ENCODE assay signal across 21 cellular contexts in the genomic region with DNA sequence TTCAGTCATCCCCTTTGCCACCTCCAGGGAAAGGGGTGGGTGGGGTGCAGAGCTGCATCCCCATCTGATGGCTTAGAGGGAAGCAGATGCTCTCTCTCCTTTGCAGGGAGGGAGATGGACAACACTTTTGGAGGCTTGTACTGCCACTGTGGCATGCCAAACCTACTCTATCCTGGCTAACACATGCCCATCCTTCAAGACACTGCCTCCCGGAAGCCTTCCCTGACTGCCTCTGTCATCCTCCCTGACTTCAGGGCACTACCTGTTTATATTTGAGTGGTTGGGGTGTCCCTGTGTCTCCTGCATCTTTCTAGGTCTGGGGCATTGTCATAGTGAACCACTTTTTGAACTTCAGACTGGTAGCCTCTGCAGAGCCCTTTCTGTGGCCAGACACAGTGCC.
"Had no signal": no experiment of that assay in that cellular context is flagged by ENCODE, and none has a peak within 500 bp of the region (broad histone marks: within the 10 kb centered on the region; RNA-seq: fewer than 3 reads in every experiment).

No MANE protein-coding gene starts in this region.

- H3K9me3 Mint-ChIP-seq: activated CD4-positive, alpha-beta T cell treated with anti-CD3 and anti-CD28 coated beads, Interleukin-2, amount 10 ng/mL, durations not matched to agents 24 days and 14 days had no signal

- H3K27me3 Mint-ChIP-seq: activated CD4-positive, alpha-beta T cell treated with anti-CD3 and anti-CD28 coated beads, Interleukin-2, amount 10 ng/mL, durations not matched to agents 24 days and 14 days; activated T-helper 17 cell treated with anti-CD3 and anti-CD28 coated beads, Interleukin-2, amount 50 U/mL, for 72 hours had no signal

- H3K4me1 ChIP-seq: foreskin keratinocyte, left lung, spleen, suprapubic skin, upper lobe of right lung had no signal

- H3K27me3 ChIP-seq: esophagus muscularis mucosa, foreskin keratinocyte, heart right ventricle, left lung, tibial artery, upper lobe of right lung had no signal

- H3K27ac Mint-ChIP-seq: activated CD4-positive, alpha-beta memory T cell treated with anti-CD3 and anti-CD28 coated beads, Interleukin-2, amount 10 ng/mL, durations not matched to agents 7 days and 5 days; activated CD4-positive, alpha-beta T cell treated with anti-CD3 and anti-CD28 coated beads, Interleukin-2, amount 10 ng/mL, durations not matched to agents 24 days and 14 days; activated T-helper 17 cell treated with anti-CD3 and anti-CD28 coated beads, Interleukin-2, amount 50 U/mL, for 72 hours had no signal

- DNase-seq: activated CD4-positive, alpha-beta memory T cell treated with anti-CD3 and anti-CD28 coated beads, Interleukin-2, amount 10 ng/mL, durations not matched to agents 7 days and 5 days; activated CD4-positive, alpha-beta T cell treated with anti-CD3 and anti-CD28 coated beads, Interleukin-2, amount 10 ng/mL, durations not matched to agents 24 days and 14 days; activated gamma-delta T cell treated with Interleukin-2 at 50 U/mL for 16 hours; activated naive CD4-positive, alpha-beta T cell treated with anti-CD3 and anti-CD28 coated beads, Interleukin-2, amount 50 U/mL, for 16 hours; activated T-cell treated with anti-CD3 and anti-CD28 coated beads, Interleukin-2, amount 50 U/mL, for 4 hours; amygdala; central memory CD4-positive, alpha-beta T cell; dermis blood vessel endothelial cell; effector CD4-positive, alpha-beta T cell; foreskin keratinocyte; heart right ventricle; kidney glomerular epithelial cell; spleen; stimulated activated naive CD4-positive, alpha-beta T cell; tibial artery; upper lobe of right lung had no signal

- H3K4me1 Mint-ChIP-seq: activated CD4-positive, alpha-beta memory T cell treated with anti-CD3 and anti-CD28 coated beads, Interleukin-2, amount 10 ng/mL, durations not matched to agents 7 days and 5 days; activated CD4-positive, alpha-beta T cell treated with anti-CD3 and anti-CD28 coated beads, Interleukin-2, amount 10 ng/mL, durations not matched to agents 24 days and 14 days; activated T-helper 17 cell treated with anti-CD3 and anti-CD28 coated beads, Interleukin-2, amount 50 U/mL, for 72 hours had no signal

- H3K4me3 ChIP-seq: esophagus muscularis mucosa, heart right ventricle, left lung, spleen, suprapubic skin, tibial artery, upper lobe of right lung had no signal

- H3K4me3 Mint-ChIP-seq: activated CD4-positive, alpha-beta memory T cell treated with anti-CD3 and anti-CD28 coated beads, Interleukin-2, amount 10 ng/mL, durations not matched to agents 7 days and 5 days; activated CD4-positive, alpha-beta T cell treated with anti-CD3 and anti-CD28 coated beads, Interleukin-2, amount 10 ng/mL, durations not matched to agents 24 days and 14 days; activated T-cell treated with anti-CD3 and anti-CD28 coated beads, Interleukin-2, amount 50 U/mL, for 4 hours; activated T-helper 17 cell treated with anti-CD3 and anti-CD28 coated beads, Interleukin-2, amount 50 U/mL, for 72 hours had no signal

- H3K27ac ChIP-seq: foreskin keratinocyte, left lung, spleen, suprapubic skin, upper lobe of right lung, VCaP had no signal

- H3K9me3 ChIP-seq: suprapubic skin had no signal

- H3K36me3 ChIP-seq: esophagus muscularis mucosa, heart right ventricle, left lung, spleen, suprapubic skin, tibial artery, upper lobe of right lung had no signal
